2 cellular contexts compared by ENCODE assay signal in the genomic region with DNA sequence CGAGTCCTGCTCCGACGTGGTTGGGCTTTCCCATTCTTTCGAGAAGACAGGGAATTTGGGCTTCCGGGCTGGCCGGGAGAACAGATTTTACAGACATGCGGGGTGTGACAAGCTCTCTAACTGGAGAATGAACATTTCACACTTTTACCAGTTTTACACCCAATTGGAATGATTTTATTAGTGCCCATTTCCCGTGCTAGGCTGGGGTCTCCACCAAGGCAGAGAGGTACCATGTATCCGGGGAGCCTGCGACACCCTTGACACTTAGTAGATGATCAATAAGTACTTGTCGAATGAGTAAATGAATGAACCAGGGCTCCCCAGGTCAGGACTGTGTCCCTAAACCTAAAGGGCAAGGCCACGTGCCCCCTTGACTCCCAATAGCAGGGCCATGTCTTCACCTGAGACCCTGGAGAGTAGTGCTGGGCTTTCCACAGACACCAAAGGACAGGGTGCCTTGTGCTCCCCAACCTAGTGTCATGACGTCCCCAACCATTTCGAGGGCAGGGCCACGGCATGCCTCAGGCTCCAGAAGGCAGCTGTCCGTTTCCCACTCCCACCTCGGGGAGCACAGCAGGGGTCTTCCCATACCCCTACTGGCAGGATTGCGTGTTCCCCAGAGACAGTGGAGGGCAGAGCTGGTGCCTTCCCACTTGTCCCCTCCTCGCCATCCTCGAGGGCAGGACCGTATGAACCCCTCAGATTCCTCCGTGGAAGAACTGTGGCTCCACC.
TF ChIP-seq lines count a peak whose summit lies in the region.

No MANE protein-coding gene starts in this region.

TF ChIP-seq in K562, 482 proteins besides CTCF, POLR2A, EP300 and RAD21 (continued from another document and continues in another):
- TF ChIP-seq RUNX1 (IDR thresholded peaks at IDR 0.05; ENCODE audit: low read depth) (0 out of 2 replicates have a peak, but pooled peaks have one; percentile 49), NBN (IDR thresholded peaks at IDR 0.05; ENCODE audit: low read depth) (no peak), GABPB2 (CRISPR knock-in tag; conservative IDR thresholded peaks at IDR 0.05) (0 out of 2 replicates have a peak, but pooled peaks have one; percentile 50), ETV5 (CRISPR knock-in tag; IDR thresholded peaks at IDR 0.05; ENCODE audit: low read depth) (no peak), ZC3H4 (CRISPR knock-in tag; IDR thresholded peaks at IDR 0.05; ENCODE audit: borderline replicate concordance) (no peak), KDM2B (CRISPR knock-in tag; IDR thresholded peaks at IDR 0.05) (no peak), POLR3A (IDR thresholded peaks at IDR 0.05; ENCODE audit: borderline replicate concordance, extremely low read depth, insufficient read depth, insufficient read length) (no peak), KAT7 (CRISPR knock-in tag; IDR thresholded peaks at IDR 0.05; ENCODE audit: borderline replicate concordance) (0 out of 2 replicates have a peak, but pooled peaks have one; percentile 9), BCOR (IDR thresholded peaks at IDR 0.05) (peak; percentile 3; the same call in 1 of the 2 replicates), ZKSCAN3 (CRISPR knock-in tag; IDR thresholded peaks at IDR 0.05) (no peak), SIN3B (IDR thresholded peaks at IDR 0.05; ENCODE audit: low read depth) (no peak), ZC3H8 (IDR thresholded peaks at IDR 0.05) (no peak), CEBPG (CRISPR knock-in tag; IDR thresholded peaks at IDR 0.05) (no peak), CEBPG (tag; conservative IDR thresholded peaks at IDR 0.05 in 1 of 2, IDR thresholded peaks at IDR 0.05 in 1 of 2) (no peak), KAT8 (IDR thresholded peaks at IDR 0.05; ENCODE audit: low read depth) (no peak), NFIC (IDR thresholded peaks at IDR 0.05) (0 out of 2 replicates have a peak, but pooled peaks have one; percentile 5), ZNF174 (CRISPR knock-in tag; IDR thresholded peaks at IDR 0.05) (no peak), SMAD2 (IDR thresholded peaks at IDR 0.05; ENCODE audit: low read depth, low read length) (no peak)
- TF ChIP-seq, protein P1, sequence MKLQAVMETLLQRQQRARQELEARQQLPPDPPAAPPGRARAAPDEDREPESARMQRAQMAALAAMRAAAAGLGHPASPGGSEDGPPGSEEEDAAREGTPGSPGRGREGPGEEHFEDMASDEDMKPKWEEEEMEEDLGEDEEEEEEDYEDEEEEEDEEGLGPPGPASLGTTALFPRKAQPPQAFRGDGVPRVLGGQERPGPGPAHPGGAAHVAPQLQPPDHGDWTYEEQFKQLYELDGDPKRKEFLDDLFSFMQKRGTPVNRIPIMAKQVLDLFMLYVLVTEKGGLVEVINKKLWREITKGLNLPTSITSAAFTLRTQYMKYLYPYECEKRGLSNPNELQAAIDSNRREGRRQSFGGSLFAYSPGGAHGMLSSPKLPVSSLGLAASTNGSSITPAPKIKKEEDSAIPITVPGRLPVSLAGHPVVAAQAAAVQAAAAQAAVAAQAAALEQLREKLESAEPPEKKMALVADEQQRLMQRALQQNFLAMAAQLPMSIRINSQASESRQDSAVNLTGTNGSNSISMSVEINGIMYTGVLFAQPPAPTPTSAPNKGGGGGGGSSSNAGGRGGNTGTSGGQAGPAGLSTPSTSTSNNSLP (IDR thresholded peaks at IDR 0.05; ENCODE audit: borderline replicate concordance, low read depth, low read length): no peak
- TF ChIP-seq, protein P2, sequence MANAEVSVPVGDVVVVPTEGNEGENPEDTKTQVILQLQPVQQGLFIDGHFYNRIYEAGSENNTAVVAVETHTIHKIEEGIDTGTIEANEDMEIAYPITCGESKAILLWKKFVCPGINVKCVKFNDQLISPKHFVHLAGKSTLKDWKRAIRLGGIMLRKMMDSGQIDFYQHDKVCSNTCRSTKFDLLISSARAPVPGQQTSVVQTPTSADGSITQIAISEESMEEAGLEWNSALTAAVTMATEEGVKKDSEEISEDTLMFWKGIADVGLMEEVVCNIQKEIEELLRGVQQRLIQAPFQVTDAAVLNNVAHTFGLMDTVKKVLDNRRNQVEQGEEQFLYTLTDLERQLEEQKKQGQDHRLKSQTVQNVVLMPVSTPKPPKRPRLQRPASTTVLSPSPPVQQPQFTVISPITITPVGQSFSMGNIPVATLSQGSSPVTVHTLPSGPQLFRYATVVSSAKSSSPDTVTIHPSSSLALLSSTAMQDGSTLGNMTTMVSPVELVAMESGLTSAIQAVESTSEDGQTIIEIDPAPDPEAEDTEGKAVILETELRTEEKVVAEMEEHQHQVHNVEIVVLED (CRISPR knock-in tag; IDR thresholded peaks at IDR 0.05): 0 out of 2 replicates have a peak, but pooled peaks have one; percentile 23
- TF ChIP-seq, protein P3, sequence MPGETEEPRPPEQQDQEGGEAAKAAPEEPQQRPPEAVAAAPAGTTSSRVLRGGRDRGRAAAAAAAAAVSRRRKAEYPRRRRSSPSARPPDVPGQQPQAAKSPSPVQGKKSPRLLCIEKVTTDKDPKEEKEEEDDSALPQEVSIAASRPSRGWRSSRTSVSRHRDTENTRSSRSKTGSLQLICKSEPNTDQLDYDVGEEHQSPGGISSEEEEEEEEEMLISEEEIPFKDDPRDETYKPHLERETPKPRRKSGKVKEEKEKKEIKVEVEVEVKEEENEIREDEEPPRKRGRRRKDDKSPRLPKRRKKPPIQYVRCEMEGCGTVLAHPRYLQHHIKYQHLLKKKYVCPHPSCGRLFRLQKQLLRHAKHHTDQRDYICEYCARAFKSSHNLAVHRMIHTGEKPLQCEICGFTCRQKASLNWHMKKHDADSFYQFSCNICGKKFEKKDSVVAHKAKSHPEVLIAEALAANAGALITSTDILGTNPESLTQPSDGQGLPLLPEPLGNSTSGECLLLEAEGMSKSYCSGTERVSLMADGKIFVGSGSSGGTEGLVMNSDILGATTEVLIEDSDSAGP (CRISPR knock-in tag; IDR thresholded peaks at IDR 0.05): peak; percentile 76
- TF ChIP-seq, protein P4, sequence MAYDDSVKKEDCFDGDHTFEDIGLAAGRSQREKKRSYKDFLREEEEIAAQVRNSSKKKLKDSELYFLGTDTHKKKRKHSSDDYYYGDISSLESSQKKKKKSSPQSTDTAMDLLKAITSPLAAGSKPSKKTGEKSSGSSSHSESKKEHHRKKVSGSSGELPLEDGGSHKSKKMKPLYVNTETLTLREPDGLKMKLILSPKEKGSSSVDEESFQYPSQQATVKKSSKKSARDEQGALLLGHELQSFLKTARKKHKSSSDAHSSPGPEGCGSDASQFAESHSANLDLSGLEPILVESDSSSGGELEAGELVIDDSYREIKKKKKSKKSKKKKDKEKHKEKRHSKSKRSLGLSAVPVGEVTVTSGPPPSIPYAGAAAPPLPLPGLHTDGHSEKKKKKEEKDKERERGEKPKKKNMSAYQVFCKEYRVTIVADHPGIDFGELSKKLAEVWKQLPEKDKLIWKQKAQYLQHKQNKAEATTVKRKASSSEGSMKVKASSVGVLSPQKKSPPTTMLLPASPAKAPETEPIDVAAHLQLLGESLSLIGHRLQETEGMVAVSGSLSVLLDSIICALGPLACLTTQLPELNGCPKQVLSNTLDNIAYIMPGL (CRISPR knock-in tag; IDR thresholded peaks at IDR 0.05): peak; percentile 22; the same call in 1 of the 2 replicates

TF ChIP-seq in HepG2, 621 proteins besides CTCF, POLR2A, EP300 and RAD21 (continued from another document and continues in another):
- TF ChIP-seq ZNF703 (CRISPR knock-in tag; IDR thresholded peaks at IDR 0.05; ENCODE audit: borderline replicate concordance): no peak
- TF ChIP-seq TSC22D2 (CRISPR knock-in tag; IDR thresholded peaks at IDR 0.05; ENCODE audit: borderline replicate concordance): no peak
- TF ChIP-seq ARHGAP35 (CRISPR knock-in tag; IDR thresholded peaks at IDR 0.05; ENCODE audit: borderline replicate concordance): no peak
- no peak for TF ChIP-seq NONO (IDR thresholded peaks at IDR 0.05)
- TF ChIP-seq NONO (CRISPR knock-in tag; conservative IDR thresholded peaks at IDR 0.05): no peak; the same call in none of the 2 replicates
- no peak for TF ChIP-seq RXRA (CRISPR knock-in tag; IDR thresholded peaks at IDR 0.05)
- TF ChIP-seq, protein P5, sequence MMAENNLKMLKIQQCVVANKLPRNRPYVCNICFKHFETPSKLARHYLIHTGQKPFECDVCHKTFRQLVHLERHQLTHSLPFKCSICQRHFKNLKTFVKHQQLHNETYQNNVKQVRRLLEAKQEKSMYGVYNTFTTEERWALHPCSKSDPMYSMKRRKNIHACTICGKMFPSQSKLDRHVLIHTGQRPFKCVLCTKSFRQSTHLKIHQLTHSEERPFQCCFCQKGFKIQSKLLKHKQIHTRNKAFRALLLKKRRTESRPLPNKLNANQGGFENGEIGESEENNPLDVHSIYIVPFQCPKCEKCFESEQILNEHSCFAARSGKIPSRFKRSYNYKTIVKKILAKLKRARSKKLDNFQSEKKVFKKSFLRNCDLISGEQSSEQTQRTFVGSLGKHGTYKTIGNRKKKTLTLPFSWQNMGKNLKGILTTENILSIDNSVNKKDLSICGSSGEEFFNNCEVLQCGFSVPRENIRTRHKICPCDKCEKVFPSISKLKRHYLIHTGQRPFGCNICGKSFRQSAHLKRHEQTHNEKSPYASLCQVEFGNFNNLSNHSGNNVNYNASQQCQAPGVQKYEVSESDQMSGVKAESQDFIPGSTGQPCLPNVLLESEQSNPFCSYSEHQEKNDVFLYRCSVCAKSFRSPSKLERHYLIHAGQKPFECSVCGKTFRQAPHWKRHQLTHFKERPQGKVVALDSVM (CRISPR knock-in tag; IDR thresholded peaks at IDR 0.05): no peak
- TF ChIP-seq HOXA3 (CRISPR knock-in tag; IDR thresholded peaks at IDR 0.05): 0 out of 2 replicates have a peak, but pooled peaks have one; percentile 14
- TF ChIP-seq, protein P6, sequence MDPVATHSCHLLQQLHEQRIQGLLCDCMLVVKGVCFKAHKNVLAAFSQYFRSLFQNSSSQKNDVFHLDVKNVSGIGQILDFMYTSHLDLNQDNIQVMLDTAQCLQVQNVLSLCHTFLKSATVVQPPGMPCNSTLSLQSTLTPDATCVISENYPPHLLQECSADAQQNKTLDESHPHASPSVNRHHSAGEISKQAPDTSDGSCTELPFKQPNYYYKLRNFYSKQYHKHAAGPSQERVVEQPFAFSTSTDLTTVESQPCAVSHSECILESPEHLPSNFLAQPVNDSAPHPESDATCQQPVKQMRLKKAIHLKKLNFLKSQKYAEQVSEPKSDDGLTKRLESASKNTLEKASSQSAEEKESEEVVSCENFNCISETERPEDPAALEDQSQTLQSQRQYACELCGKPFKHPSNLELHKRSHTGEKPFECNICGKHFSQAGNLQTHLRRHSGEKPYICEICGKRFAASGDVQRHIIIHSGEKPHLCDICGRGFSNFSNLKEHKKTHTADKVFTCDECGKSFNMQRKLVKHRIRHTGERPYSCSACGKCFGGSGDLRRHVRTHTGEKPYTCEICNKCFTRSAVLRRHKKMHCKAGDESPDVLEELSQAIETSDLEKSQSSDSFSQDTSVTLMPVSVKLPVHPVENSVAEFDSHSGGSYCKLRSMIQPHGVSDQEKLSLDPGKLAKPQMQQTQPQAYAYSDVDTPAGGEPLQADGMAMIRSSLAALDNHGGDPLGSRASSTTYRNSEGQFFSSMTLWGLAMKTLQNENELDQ (CRISPR knock-in tag; IDR thresholded peaks at IDR 0.05; ENCODE audit: borderline replicate concordance): no peak
- TF ChIP-seq, protein P4 (CRISPR knock-in tag; IDR thresholded peaks at IDR 0.05; ENCODE audit: borderline replicate concordance in 1 of 2, low read depth in 1 of 2): no peak
- TF ChIP-seq ZNF614 (CRISPR knock-in tag; IDR thresholded peaks at IDR 0.05; ENCODE audit: borderline replicate concordance): no peak
- no peak for TF ChIP-seq ZNF546 (CRISPR knock-in tag; conservative IDR thresholded peaks at IDR 0.05)
- TF ChIP-seq, protein P7, sequence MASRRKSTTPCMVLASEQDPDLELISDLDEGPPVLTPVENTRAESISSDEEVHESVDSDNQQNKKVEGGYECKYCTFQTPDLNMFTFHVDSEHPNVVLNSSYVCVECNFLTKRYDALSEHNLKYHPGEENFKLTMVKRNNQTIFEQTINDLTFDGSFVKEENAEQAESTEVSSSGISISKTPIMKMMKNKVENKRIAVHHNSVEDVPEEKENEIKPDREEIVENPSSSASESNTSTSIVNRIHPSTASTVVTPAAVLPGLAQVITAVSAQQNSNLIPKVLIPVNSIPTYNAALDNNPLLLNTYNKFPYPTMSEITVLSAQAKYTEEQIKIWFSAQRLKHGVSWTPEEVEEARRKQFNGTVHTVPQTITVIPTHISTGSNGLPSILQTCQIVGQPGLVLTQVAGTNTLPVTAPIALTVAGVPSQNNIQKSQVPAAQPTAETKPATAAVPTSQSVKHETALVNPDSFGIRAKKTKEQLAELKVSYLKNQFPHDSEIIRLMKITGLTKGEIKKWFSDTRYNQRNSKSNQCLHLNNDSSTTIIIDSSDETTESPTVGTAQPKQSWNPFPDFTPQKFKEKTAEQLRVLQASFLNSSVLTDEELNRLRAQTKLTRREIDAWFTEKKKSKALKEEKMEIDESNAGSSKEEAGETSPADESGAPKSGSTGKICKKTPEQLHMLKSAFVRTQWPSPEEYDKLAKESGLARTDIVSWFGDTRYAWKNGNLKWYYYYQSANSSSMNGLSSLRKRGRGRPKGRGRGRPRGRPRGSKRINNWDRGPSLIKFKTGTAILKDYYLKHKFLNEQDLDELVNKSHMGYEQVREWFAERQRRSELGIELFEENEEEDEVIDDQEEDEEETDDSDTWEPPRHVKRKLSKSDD (CRISPR knock-in tag; IDR thresholded peaks at IDR 0.05; ENCODE audit: low read depth): 0 out of 2 replicates have a peak, but pooled peaks have one; percentile 7
- TF ChIP-seq ISX (CRISPR knock-in tag; conservative IDR thresholded peaks at IDR 0.05): no peak
- TF ChIP-seq ZNF121 (CRISPR knock-in tag; IDR thresholded peaks at IDR 0.05): no peak
- TF ChIP-seq, protein P8, sequence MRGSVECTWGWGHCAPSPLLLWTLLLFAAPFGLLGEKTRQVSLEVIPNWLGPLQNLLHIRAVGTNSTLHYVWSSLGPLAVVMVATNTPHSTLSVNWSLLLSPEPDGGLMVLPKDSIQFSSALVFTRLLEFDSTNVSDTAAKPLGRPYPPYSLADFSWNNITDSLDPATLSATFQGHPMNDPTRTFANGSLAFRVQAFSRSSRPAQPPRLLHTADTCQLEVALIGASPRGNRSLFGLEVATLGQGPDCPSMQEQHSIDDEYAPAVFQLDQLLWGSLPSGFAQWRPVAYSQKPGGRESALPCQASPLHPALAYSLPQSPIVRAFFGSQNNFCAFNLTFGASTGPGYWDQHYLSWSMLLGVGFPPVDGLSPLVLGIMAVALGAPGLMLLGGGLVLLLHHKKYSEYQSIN (CRISPR knock-in tag; IDR thresholded peaks at IDR 0.05; ENCODE audit: borderline replicate concordance): no peak
- TF ChIP-seq, protein P9, sequence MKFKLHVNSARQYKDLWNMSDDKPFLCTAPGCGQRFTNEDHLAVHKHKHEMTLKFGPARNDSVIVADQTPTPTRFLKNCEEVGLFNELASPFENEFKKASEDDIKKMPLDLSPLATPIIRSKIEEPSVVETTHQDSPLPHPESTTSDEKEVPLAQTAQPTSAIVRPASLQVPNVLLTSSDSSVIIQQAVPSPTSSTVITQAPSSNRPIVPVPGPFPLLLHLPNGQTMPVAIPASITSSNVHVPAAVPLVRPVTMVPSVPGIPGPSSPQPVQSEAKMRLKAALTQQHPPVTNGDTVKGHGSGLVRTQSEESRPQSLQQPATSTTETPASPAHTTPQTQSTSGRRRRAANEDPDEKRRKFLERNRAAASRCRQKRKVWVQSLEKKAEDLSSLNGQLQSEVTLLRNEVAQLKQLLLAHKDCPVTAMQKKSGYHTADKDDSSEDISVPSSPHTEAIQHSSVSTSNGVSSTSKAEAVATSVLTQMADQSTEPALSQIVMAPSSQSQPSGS (CRISPR knock-in tag; IDR thresholded peaks at IDR 0.05): no peak
